ENCODE assay signal across 1 cellular context in genomic region chr22:21593406-21594232, GRCh38.
TF ChIP-seq lines count a peak whose summit lies in the region.

No MANE protein-coding gene starts in this region.

TF ChIP-seq in endothelial cell of umbilical vein, 7 proteins besides CTCF, POLR2A, EP300 and RAD21:
- TF ChIP-seq MAX (IDR thresholded peaks at IDR 0.05; ENCODE audit: insufficient read depth, insufficient read length) (no peak), EZH2 (IDR thresholded peaks at IDR 0.05; ENCODE audit: borderline replicate concordance, low read depth, low read length, severe bottlenecking) (no peak), POLR2AphosphoS5 (IDR thresholded peaks at IDR 0.05; ENCODE audit: insufficient read depth, low read depth, low read length) (no peak), GATA2 (IDR thresholded peaks at IDR 0.05; ENCODE audit: insufficient read depth, insufficient read length, low read depth, low read length) (no peak)
